10 cellular contexts compared by ENCODE assay signal in the genomic region with DNA sequence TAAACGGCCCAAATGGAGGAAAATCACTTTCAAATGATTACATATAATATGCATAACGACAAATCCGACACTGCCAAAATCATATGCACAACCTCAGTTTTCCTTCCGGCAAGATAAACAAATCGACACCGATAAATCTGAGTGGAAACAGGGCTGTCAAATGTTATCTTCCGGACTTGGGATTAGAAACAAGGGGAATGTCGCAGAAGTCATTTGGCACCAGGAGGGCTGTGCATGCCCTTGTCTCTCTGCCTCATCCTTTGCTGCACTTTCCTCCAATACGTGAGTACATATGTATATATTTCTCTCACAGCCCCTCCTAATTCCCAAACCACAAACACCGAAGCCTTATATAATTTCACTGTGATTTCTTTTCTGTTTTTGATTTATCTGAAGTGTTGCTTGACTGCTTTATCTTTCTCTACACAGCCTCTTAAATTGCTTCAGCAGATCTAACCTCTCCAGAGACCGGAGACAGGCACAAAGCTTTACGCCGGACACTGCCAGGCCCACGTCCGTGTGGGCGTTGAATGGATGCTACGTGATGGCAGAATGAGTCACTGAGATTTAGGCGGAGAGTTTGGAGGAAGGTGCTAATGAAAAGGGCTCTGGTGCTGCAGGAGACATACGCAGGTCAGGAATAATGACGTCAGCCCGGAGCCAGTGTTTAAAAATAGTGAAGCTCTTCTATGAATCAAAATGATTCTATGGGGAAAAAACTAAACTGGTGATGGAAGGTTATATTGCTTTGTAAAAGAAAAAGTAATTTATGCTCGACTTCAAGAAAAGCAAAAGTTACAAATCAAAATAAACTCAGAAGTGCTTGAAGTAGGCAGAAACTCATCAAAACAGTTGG. TPM values are rescaled to one million over a fixed set of nuclear protein-coding genes. Genes with fewer than 3 reads are reported as not detected.
DNase-seq lines count a peak whose midpoint lies in the region; ATAC-seq and TF ChIP-seq lines count a peak whose summit lies in the region.
"Had no signal": no experiment of that assay in that cellular context is flagged by ENCODE, and none has a peak within 500 bp of the region (broad histone marks: within the 10 kb centered on the region; RNA-seq: fewer than 3 reads in every experiment).

No MANE protein-coding gene starts in this region.

- TF ChIP-seq POLR2A in body of pancreas (IDR thresholded peaks at IDR 0.05): no peak

- H3K4me3 ChIP-seq in A673 (ENCODE audit: low read depth, low read length, poor library complexity, severe bottlenecking): peak overlapping the region; percentile 16
- no peak overlapping the region for H3K4me3 ChIP-seq in MG63
- H3K4me3 ChIP-seq in body of pancreas: no peak overlapping the region
- H3K4me3 ChIP-seq: BLaER1 treated with 17β-estradiol and CSF1 and Interleukin-3, amounts not matched to agents 10 nM and 100 nM had no signal

- WGBS in body of pancreas, 2 donors: 44 to 46% methylated on average over 22 of the region's 22 CpGs

- intact Hi-C loops in A673 (cut with micrococcal nuclease; ENCODE audit: unreplicated experiment): no loop called here
- intact Hi-C loops in body of pancreas (cut with DNase I): no loop called here

- H3K36me3 ChIP-seq in A673 (ENCODE audit: insufficient read depth, low read length, poor library complexity, severe bottlenecking): no peaks in the 10 kb centered on the region
- no peaks in the 10 kb centered on the region for H3K36me3 ChIP-seq in MG63
- H3K36me3 ChIP-seq in body of pancreas (replicated peaks in 1 of 2; ENCODE audit: insufficient read depth in 1 of 2, low read depth in 2 of 2): no peaks in the 10 kb centered on the region
- H3K36me3 ChIP-seq: BLaER1 treated with 17β-estradiol and CSF1 and Interleukin-3, amounts not matched to agents 10 nM and 100 nM had no signal

- no TSS peak for BruUV-seq in A673 (replicated peaks; lab: Mats Ljungman, UMichigan)

- ATAC-seq in body of pancreas (peak; percentile 27), HG03457 (IDR thresholded peaks at IDR 0.05; ENCODE audit: unreplicated experiment) (no peak), HG03442 (IDR thresholded peaks at IDR 0.05; ENCODE audit: unreplicated experiment) (no peak)

- H3K27ac ChIP-seq in A673 (ENCODE audit: low read depth, low read length, poor library complexity, severe bottlenecking): no peak overlapping the region
- H3K27ac ChIP-seq in body of pancreas: no peak overlapping the region
- H3K27ac ChIP-seq: BLaER1 treated with 17β-estradiol and CSF1 and Interleukin-3, amounts not matched to agents 10 nM and 100 nM; VCaP had no signal

- POLR2A ChIA-PET in A673 (lab: Charles Lee; ENCODE audit: low non-redundant PET): no interaction called here

- TF ChIP-seq CTCF in A673 (conservative IDR thresholded peaks at IDR 0.05; ENCODE audit: low read depth, low read length): no peak
- no peak for TF ChIP-seq CTCF in body of pancreas (IDR thresholded peaks at IDR 0.05)

- CTCF ChIA-PET in A673 (lab: Charles Lee): no interaction called here

- H3K9me3 ChIP-seq in A673 (ENCODE audit: low read depth, low read length, poor library complexity, severe bottlenecking) (no peaks in the 10 kb centered on the region), MG63 (no peaks in the 10 kb centered on the region), body of pancreas (no peaks in the 10 kb centered on the region)
- H3K9me3 ChIP-seq: BLaER1 treated with 17β-estradiol and CSF1 and Interleukin-3, amounts not matched to agents 10 nM and 100 nM had no signal

- DNase-seq in A673 (ENCODE audit: low spot score): peak; percentile 40
- peak; percentile 77 for DNase-seq in MG63
- DNase-seq in body of pancreas: peak in 2 of 4 donors; percentile 5 to 12
- peak; percentile 21 for DNase-seq in kidney tubule cell (ENCODE audit: low spot score)
- DNase-seq in stimulated activated CD4-positive, alpha-beta T cell treated with anti-CD3 and anti-CD28 coated beads, Interleukin-4, amount 100 ng/mL, for 4 hours: no peak
- no peak for DNase-seq in activated CD8-positive, alpha-beta memory T cell treated with anti-CD3 and anti-CD28 coated beads, Interleukin-2, amount 50 U/mL, for 4 hours

- H3K4me1 ChIP-seq in A673 (ENCODE audit: insufficient read depth, low read length, poor library complexity, severe bottlenecking) (peaks cover 6% of the 10 kb centered on the region), body of pancreas (no peaks in the 10 kb centered on the region)

- H3K27me3 ChIP-seq in A673 (replicated peaks; ENCODE audit: insufficient read depth, low read depth, low read length, poor library complexity) (peaks cover 18% of the 10 kb centered on the region), MG63 (peaks cover 7% of the 10 kb centered on the region; the same call in 1 of the 2 replicates), body of pancreas (no peaks in the 10 kb centered on the region)
- H3K27me3 ChIP-seq: BLaER1 treated with 17β-estradiol and CSF1 and Interleukin-3, amounts not matched to agents 10 nM and 100 nM had no signal

RNA-seq across cellular contexts. Expression of a gene that starts 21.0 kb away (rescaled TPM):
- total RNA-seq in A673 (2021) (81.9 and 83.4 TPM in 2 replicates), body of pancreas (10 to 100 TPM; 20.8 to 29.3 TPM)
- total RNA-seq in MG63 (2014; rRNA removed; shearing (Covaris generic); ENCODE audit: low replicate concordance): 177 and 205 TPM in 2 replicates

RNA-seq across cellular contexts. Expression of a gene that starts 31.5 kb away (rescaled TPM):
- total RNA-seq in A673 (2021) (73.7 and 76.8 TPM in 2 replicates), body of pancreas (10 to 100 TPM; 16.2 to 16.6 TPM)
- total RNA-seq in MG63 (2014; rRNA removed; shearing (Covaris generic); ENCODE audit: low replicate concordance): 32.4 and 44.2 TPM in 2 replicates

RNA-seq across cellular contexts. Expression of a gene that starts 44.4 kb away (rescaled TPM):
- not detected in 2 replicates for total RNA-seq in A673 (2021)
- not detected in 2 replicates for total RNA-seq in MG63 (2014; rRNA removed; shearing (Covaris generic); ENCODE audit: low replicate concordance)
- total RNA-seq in body of pancreas: not detected

RNA-seq across cellular contexts. Expression of a gene that starts 56.5 kb away (rescaled TPM):
- 1.2 and 1.4 TPM in 2 replicates for total RNA-seq in A673 (2021)
- total RNA-seq in MG63 (2014; rRNA removed; shearing (Covaris generic); ENCODE audit: low replicate concordance): 445 and 487 TPM in 2 replicates
- 10 to 100 TPM; 54.1 to 89.8 TPM for total RNA-seq in body of pancreas

Comparison
In these comparisons a context has a peak if more than half of its experiments do, and no peak if none do; other contexts are left out.
1. DNase-seq: peak in A673 (single experiment), MG63 (single experiment) and kidney tubule cell (single experiment); none in stimulated activated CD4-positive, alpha-beta T cell treated with anti-CD3 and anti-CD28 coated beads, Interleukin-4, amount 100 ng/mL, for 4 hours (0 of 2) and activated CD8-positive, alpha-beta memory T cell treated with anti-CD3 and anti-CD28 coated beads, Interleukin-2, amount 50 U/mL, for 4 hours (single experiment).